Comparison of ENCODE assay signal across 32 cellular contexts in the genomic region with DNA sequence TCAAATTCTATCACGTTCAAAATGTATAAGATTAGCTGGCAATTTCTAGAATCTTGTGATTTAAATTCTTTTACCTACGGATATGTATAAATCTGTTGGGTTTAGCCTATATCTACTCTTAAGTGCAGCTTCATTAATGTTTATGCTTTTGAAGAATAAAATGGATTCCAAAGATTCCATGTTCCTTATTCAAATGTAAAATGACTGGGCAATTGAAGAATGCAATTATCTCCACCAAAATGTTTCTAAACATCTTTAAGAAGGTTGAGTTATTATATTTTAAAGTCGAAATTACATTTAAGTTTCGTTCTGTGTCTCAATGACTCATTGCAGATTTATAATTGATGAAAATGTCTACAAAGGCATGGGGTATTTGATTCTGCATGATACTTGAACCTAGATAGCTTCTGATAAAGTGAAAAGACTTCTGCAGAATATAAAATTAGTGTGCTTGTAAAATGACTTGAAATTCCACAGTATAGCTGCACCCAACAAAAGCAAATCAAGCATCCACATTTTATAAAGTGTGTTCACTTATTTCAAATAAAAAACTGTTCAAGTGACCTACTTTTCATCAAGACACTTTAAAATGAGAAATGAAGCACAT.
"Had no signal": no experiment of that assay in that cellular context is flagged by ENCODE, and none has a peak within 500 bp of the region (broad histone marks: within the 10 kb centered on the region; RNA-seq: fewer than 3 reads in every experiment).

No MANE protein-coding gene starts in this region.

- H3K4me3 ChIP-seq: adrenal gland, ascending aorta, body of pancreas, breast epithelium, cardiac muscle cell had no signal

- H3K4me1 ChIP-seq: adrenal gland, ascending aorta, body of pancreas, breast epithelium had no signal

- H3K27me3 ChIP-seq: adrenal gland, ascending aorta, body of pancreas, brain microvascular endothelial cell, breast epithelium, cardiac muscle cell had no signal

- H3K9me3 ChIP-seq: adrenal gland, ascending aorta, body of pancreas, breast epithelium had no signal

- H3K27ac ChIP-seq: adrenal gland, ascending aorta, body of pancreas, brain microvascular endothelial cell, breast epithelium, cardiac muscle cell had no signal

- DNase-seq: activated effector memory CD4-positive, alpha-beta T cell treated with anti-CD3 and anti-CD28 coated beads, Interleukin-2, amount 50 U/mL, for 16 hours; activated effector memory CD4-positive, alpha-beta T cell treated with Interleukin-2 at 50 U/mL for 16 hours; activated gamma-delta T cell; activated gamma-delta T cell treated with Interleukin-2 at 50 U/mL for 16 hours; activated naive CD4-positive, alpha-beta T cell; activated naive CD4-positive, alpha-beta T cell treated with anti-CD3 and anti-CD28 coated beads for 36 hours; activated naive CD4-positive, alpha-beta T cell treated with anti-CD3 and anti-CD28 coated beads, Interleukin-2, amount 10 ng/mL, durations not matched to agents 7 days and 5 days; activated naive CD4-positive, alpha-beta T cell treated with anti-CD3 and anti-CD28 coated beads, Interleukin-2, amount 50 U/mL, for 16 hours; activated naive CD4-positive, alpha-beta T cell treated with Interleukin-2 at 50 U/mL for 16 hours; activated naive CD8-positive, alpha-beta T cell treated with anti-CD3 and anti-CD28 coated beads for 36 hours; activated naive CD8-positive, alpha-beta T cell treated with anti-CD3 and anti-CD28 coated beads, Interleukin-2, amount 10 ng/mL, durations not matched to agents 7 days and 5 days; activated naive CD8-positive, alpha-beta T cell treated with anti-CD3 and anti-CD28 coated beads, Interleukin-2, amount 50 U/mL, for 24 hours; activated T-cell treated with anti-CD3 and anti-CD28 coated beads, Interleukin-2, amount 50 U/mL, for 4 hours; activated T-cell treated with anti-CD3 and anti-CD28 coated beads, Interleukin-2, amount 50 U/mL, for 48 hours; activated T-cell treated with anti-CD3 and anti-CD28 coated beads, Interleukin-2, amount 50 U/mL, for 72 hours; adrenal gland; amniotic stem cell; amygdala; anterior cingulate cortex; aorta; body of pancreas; brain microvascular endothelial cell; caudate nucleus; central memory CD4-positive, alpha-beta T cell; cerebellar nuclear complex had no signal

- H3K36me3 ChIP-seq: adrenal gland, ascending aorta, brain microvascular endothelial cell, breast epithelium, cardiac muscle cell had no signal

- ATAC-seq: activated naive CD4-positive, alpha-beta T cell treated with anti-CD3 and anti-CD28 coated beads, Interleukin-2, amount 50 U/mL, for 72 hours; activated naive CD8-positive, alpha-beta T cell treated with anti-CD3 and anti-CD28 coated beads, Interleukin-2, amount 50 U/mL, for 24 hours; activated T-cell treated with anti-CD3 and anti-CD28 coated beads, Interleukin-2, amount 50 U/mL, for 4 hours; activated T-cell treated with anti-CD3 and anti-CD28 coated beads, Interleukin-2, amount 50 U/mL, for 72 hours; activated T-helper 17 cell treated with anti-CD3 and anti-CD28 coated beads, Interleukin-2, amount 50 U/mL, for 72 hours; body of pancreas had no signal

- FAIRE-seq: astrocyte, bronchial epithelial cell had no signal
